In the genomic region with DNA sequence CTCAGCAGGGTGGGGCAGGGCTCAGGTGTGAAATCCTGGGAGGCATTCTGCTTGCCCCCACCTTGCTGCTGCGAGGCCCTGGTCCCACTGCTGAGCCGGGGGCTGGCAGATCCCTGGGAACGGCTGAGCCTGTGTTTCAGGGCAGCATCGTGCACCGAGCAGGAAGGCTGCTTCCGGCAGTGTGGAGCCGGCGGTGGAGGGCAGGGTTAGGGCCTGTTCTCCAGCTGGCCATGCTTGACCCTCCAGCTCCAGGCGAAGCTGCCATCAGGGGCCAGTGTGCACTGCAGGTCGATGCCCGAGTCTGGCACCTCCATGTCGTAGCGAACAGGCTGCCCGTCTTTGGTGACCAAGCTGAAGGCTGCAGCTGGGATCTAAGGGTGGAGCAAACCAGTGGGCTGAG, we compare ENCODE assay signal across 1 cellular context.
TF ChIP-seq lines count a peak whose summit lies in the region.

No MANE protein-coding gene starts in this region.

TF ChIP-seq in HepG2, 621 proteins besides CTCF, POLR2A, EP300 and RAD21:
- peak; percentile 71 for TF ChIP-seq AGO2 (optimal IDR thresholded peaks at IDR 0.05; ENCODE audit: low read depth, low read length)
- TF ChIP-seq ZNF7 (CRISPR knock-in tag; IDR thresholded peaks at IDR 0.05) = no peak
- TF ChIP-seq ZNF263 (CRISPR knock-in tag; IDR thresholded peaks at IDR 0.05) = no peak
- no peak for TF ChIP-seq MAFG (CRISPR knock-in tag; IDR thresholded peaks at IDR 0.05)
